Comparison of ENCODE assay signal across 1 cellular context in the genomic region with DNA sequence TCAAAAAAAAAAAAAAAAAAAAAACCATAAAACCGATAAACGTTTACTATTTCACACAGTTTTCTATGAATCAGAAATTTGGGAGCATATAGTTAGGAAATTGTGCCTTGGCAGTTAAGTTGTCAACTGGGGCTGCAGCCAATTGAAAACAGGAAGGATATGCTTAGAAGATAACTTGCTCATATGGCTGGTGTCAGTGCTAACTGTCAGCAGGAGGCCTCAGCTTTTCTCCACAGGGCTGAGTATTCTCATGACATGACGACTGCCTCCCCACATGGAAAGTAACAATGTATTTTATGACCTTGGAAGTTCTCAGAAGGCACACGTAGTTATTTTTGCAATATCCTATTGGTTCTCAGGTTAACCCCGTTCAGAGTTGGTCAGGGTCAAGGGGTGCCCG.
TF ChIP-seq lines count a peak whose summit lies in the region.

No MANE protein-coding gene starts in this region.

TF ChIP-seq in K562, 482 proteins besides CTCF, POLR2A, EP300 and RAD21 (continued from another document):
- TF ChIP-seq MBD1 (CRISPR knock-in tag; IDR thresholded peaks at IDR 0.05), result no peak
- TF ChIP-seq, protein P1, sequence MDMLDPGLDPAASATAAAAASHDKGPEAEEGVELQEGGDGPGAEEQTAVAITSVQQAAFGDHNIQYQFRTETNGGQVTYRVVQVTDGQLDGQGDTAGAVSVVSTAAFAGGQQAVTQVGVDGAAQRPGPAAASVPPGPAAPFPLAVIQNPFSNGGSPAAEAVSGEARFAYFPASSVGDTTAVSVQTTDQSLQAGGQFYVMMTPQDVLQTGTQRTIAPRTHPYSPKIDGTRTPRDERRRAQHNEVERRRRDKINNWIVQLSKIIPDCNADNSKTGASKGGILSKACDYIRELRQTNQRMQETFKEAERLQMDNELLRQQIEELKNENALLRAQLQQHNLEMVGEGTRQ (CRISPR knock-in tag; IDR thresholded peaks at IDR 0.05), result no peak
- no peak for TF ChIP-seq GATAD2B (IDR thresholded peaks at IDR 0.05; ENCODE audit: borderline replicate concordance)
- TF ChIP-seq PKNOX1 (IDR thresholded peaks at IDR 0.05), result peak; percentile 46
- TF ChIP-seq STAT5A (IDR thresholded peaks at IDR 0.05; ENCODE audit: borderline replicate concordance, low read length), result no peak
TF ChIP-seq in K562: peak in this region for 3.
